1 cellular context compared by ENCODE assay signal in the genomic region with DNA sequence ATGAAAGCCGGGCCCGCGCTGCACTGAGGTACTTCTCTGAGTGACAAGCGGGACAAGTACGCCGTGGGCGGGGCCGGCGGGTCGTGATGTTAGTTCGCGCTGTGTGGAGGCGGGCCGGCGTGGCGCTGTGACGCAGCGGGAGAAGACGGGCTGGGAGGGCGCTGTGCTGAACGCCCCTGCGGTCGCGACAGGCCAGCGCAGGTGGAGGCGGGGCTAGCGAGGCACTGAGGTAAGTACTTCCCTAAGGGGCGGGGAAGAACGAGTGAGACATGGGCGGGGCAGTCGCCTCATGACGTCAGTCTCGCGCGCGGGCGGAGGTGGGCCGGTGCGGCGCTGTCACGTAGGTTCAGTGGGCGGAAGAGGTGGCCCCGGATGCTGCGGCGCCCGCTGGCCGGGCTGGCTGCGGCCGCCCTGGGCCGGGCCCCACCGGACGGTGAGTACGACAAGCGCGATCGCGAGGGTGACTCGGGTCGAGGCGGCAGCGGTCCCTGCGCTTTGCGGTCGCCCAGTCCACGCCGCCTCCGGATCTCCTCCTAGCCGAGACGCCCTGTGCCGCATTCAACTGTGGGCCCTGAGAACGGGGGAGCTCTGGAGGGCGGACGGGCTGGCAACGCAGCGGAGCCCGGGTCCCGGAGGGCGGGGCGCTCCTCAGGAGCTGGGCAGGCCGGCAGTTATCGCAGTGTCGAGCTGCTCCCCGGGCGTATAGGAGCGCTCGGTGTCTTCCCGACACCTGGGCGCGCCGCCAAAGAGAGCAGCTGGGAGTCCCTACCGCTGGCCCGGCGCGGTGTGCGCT.
TF ChIP-seq lines count a peak whose summit lies in the region.

A gene with protein sequence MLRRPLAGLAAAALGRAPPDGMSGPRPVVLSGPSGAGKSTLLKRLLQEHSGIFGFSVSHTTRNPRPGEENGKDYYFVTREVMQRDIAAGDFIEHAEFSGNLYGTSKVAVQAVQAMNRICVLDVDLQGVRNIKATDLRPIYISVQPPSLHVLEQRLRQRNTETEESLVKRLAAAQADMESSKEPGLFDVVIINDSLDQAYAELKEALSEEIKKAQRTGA (plus strand): TSS at position 349 of the 793 bp plus-strand sequence. CDS start 24 bp downstream, at position 373.

TF ChIP-seq in GM23338, 12 proteins besides CTCF, POLR2A, EP300 and RAD21:
- TF ChIP-seq JUNB (IDR thresholded peaks at IDR 0.05; ENCODE audit: unreplicated experiment) (no peak), POLR2AphosphoS5 (IDR thresholded peaks at IDR 0.05; ENCODE audit: low read depth) (peak; percentile 63), EZH2phosphoT487 (IDR thresholded peaks at IDR 0.05; ENCODE audit: unreplicated experiment) (no peak), ZNF331 (CRISPR knock-in tag; IDR thresholded peaks at IDR 0.05; ENCODE audit: low read depth) (no peak), CREB1 (CRISPR knock-in tag; IDR thresholded peaks at IDR 0.05; ENCODE audit: low read depth) (peak; percentile 96)
TF ChIP-seq in GM23338: peak in this region for 2.
